15 cellular contexts compared by ENCODE assay signal in the genomic region with DNA sequence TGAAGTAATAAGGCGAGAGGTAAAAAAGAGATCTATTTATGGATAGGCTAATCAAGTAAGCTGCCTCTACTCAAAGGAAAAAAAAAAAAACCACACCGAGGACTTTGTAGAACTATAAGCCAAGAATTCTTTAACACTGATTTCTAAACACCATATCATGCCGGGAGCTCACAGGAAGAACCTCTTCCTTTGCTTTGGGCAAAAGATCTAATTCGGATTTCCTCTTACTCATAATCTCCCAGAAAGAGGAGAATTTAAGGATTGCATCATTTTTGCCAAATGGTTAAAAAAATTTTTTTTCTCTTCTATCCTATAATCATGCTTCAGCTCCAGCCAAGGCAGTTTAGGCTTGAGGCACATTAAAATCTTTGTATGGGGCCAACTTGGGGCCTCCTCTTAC.
DNase-seq lines count a peak whose midpoint lies in the region; ATAC-seq and TF ChIP-seq lines count a peak whose summit lies in the region.
"Had no signal": no experiment of that assay in that cellular context is flagged by ENCODE, and none has a peak within 500 bp of the region (broad histone marks: within the 10 kb centered on the region; RNA-seq: fewer than 3 reads in every experiment).

No MANE protein-coding gene starts in this region.

- peaks cover 6% of the 10 kb centered on the region for H3K36me3 Mint-ChIP-seq in natural killer cell treated with Interleukin-12 subunit alpha and Interleukin-12 subunit beta and Interleukin-15 and Interleukin-18, amount 100 ng/mL, for 72 hours
- H3K36me3 Mint-ChIP-seq in natural killer cell = no peaks in the 10 kb centered on the region
- H3K36me3 Mint-ChIP-seq in activated CD8-positive, alpha-beta T cell treated with anti-CD3 and anti-CD28 coated beads for 36 hours (ENCODE audit: low read depth) = peaks cover 77% of the 10 kb centered on the region
- H3K36me3 Mint-ChIP-seq in activated T-cell treated with anti-CD3 and anti-CD28 coated beads, Interleukin-2, amount 50 U/mL, for 4 hours (ENCODE audit: insufficient read depth) = peaks cover 55% of the 10 kb centered on the region

- H3K27ac Mint-ChIP-seq in natural killer cell treated with Interleukin-12 subunit alpha and Interleukin-12 subunit beta and Interleukin-15 and Interleukin-18, amount 100 ng/mL, for 72 hours = peak overlapping the region; percentile 32 to 57
- H3K27ac Mint-ChIP-seq in natural killer cell = peak overlapping the region in 1 of 2 donors; percentile 60
- H3K27ac Mint-ChIP-seq in activated CD8-positive, alpha-beta T cell treated with anti-CD3 and anti-CD28 coated beads for 36 hours = peak overlapping the region; percentile 80
- H3K27ac Mint-ChIP-seq: activated CD4-positive, alpha-beta memory T cell treated with anti-CD3 and anti-CD28 coated beads, Interleukin-2, amount 10 ng/mL, durations not matched to agents 7 days and 5 days had no signal

- intact Hi-C loops in natural killer cell (cut with micrococcal nuclease) = no loop called here
- intact Hi-C loops in activated CD8-positive, alpha-beta T cell treated with anti-CD3 and anti-CD28 coated beads for 36 hours (cut with micrococcal nuclease) = no loop called here

- POLR2A ChIA-PET in activated CD8-positive, alpha-beta T cell treated with anti-CD3 and anti-CD28 coated beads for 36 hours (lab: Charles Lee) = interaction anchor here (0.8 kb wide), 1 partner anchor 27 kb away, joined by 3 read pairs; no protein-coding TSS in a partner anchor

- CTCF ChIA-PET in activated CD8-positive, alpha-beta T cell treated with anti-CD3 and anti-CD28 coated beads for 36 hours (lab: Charles Lee) = interaction anchor here (1.0 kb wide), 2 partner anchors 23 to 28 kb away, joined by 4 read pairs; no protein-coding TSS in a partner anchor

- no peak for DNase-seq in natural killer cell treated with Interleukin-12 subunit alpha and Interleukin-12 subunit beta and Interleukin-15 and Interleukin-18, amount 100 ng/mL, for 72 hours (ENCODE audit: low spot score)
- DNase-seq in natural killer cell = no peak
- no peak for DNase-seq in activated CD8-positive, alpha-beta T cell treated with anti-CD3 and anti-CD28 coated beads for 36 hours
- peak; percentile 94 for DNase-seq in fibroblast of peridontal ligament (ENCODE audit: extremely low read depth)
- DNase-seq in activated T-cell treated with anti-CD3 and anti-CD28 coated beads, Interleukin-2, amount 50 U/mL, for 4 hours = no peak
- no peak for DNase-seq in NCI-H2029 (lab: John Stamatoyannopoulos, UW)
- DNase-seq in OCI-M1 (lab: John Stamatoyannopoulos, UW) = no peak
- DNase-seq: activated CD4-positive, alpha-beta memory T cell treated with anti-CD3 and anti-CD28 coated beads, Interleukin-2, amount 10 ng/mL, durations not matched to agents 7 days and 5 days; erythroblast; kidney; NCI-H510A; stimulated activated CD4-positive, alpha-beta T cell treated with anti-CD3 and anti-CD28 coated beads, Interleukin-15, amount 100 ng/mL, for 24 hours had no signal

- H3K9me3 Mint-ChIP-seq in natural killer cell treated with Interleukin-12 subunit alpha and Interleukin-12 subunit beta and Interleukin-15 and Interleukin-18, amount 100 ng/mL, for 72 hours = no peaks in the 10 kb centered on the region
- no peaks in the 10 kb centered on the region for H3K9me3 Mint-ChIP-seq in natural killer cell
- H3K9me3 Mint-ChIP-seq in activated CD8-positive, alpha-beta T cell treated with anti-CD3 and anti-CD28 coated beads for 36 hours = no peaks in the 10 kb centered on the region
- H3K9me3 Mint-ChIP-seq in activated T-cell treated with anti-CD3 and anti-CD28 coated beads, Interleukin-2, amount 50 U/mL, for 4 hours = no peaks in the 10 kb centered on the region
- H3K9me3 Mint-ChIP-seq: activated CD4-positive, alpha-beta memory T cell treated with anti-CD3 and anti-CD28 coated beads, Interleukin-2, amount 10 ng/mL, durations not matched to agents 7 days and 5 days; neural crest cell had no signal

- H3K4me1 Mint-ChIP-seq in natural killer cell treated with Interleukin-12 subunit alpha and Interleukin-12 subunit beta and Interleukin-15 and Interleukin-18, amount 100 ng/mL, for 72 hours (ENCODE audit: low read depth in 2 of 2) = peaks cover 12 to 16% of the 10 kb centered on the region in 2 donors
- peaks cover 12 to 18% of the 10 kb centered on the region in 2 donors for H3K4me1 Mint-ChIP-seq in natural killer cell
- peaks cover 38% of the 10 kb centered on the region for H3K4me1 Mint-ChIP-seq in activated CD8-positive, alpha-beta T cell treated with anti-CD3 and anti-CD28 coated beads for 36 hours (ENCODE audit: low read depth)
- H3K4me1 Mint-ChIP-seq in activated T-cell treated with anti-CD3 and anti-CD28 coated beads, Interleukin-2, amount 50 U/mL, for 4 hours (ENCODE audit: low read depth) = peaks cover 13% of the 10 kb centered on the region

- H3K27me3 Mint-ChIP-seq in natural killer cell treated with Interleukin-12 subunit alpha and Interleukin-12 subunit beta and Interleukin-15 and Interleukin-18, amount 100 ng/mL, for 72 hours = no peaks in the 10 kb centered on the region
- H3K27me3 Mint-ChIP-seq in natural killer cell (ENCODE audit: low read depth in 2 of 2) = no peaks in the 10 kb centered on the region
- H3K27me3 Mint-ChIP-seq in activated CD8-positive, alpha-beta T cell treated with anti-CD3 and anti-CD28 coated beads for 36 hours = no peaks in the 10 kb centered on the region
- H3K27me3 Mint-ChIP-seq in activated T-cell treated with anti-CD3 and anti-CD28 coated beads, Interleukin-2, amount 50 U/mL, for 4 hours (ENCODE audit: low read depth) = no peaks in the 10 kb centered on the region
- H3K27me3 Mint-ChIP-seq: activated CD4-positive, alpha-beta memory T cell treated with anti-CD3 and anti-CD28 coated beads, Interleukin-2, amount 10 ng/mL, durations not matched to agents 7 days and 5 days; B cell had no signal

- no peak for TF ChIP-seq CTCF in natural killer cell (IDR thresholded peaks at IDR 0.05)
- TF ChIP-seq CTCF in activated CD8-positive, alpha-beta T cell treated with anti-CD3 and anti-CD28 coated beads for 36 hours (IDR thresholded peaks at IDR 0.05) = no peak

- ATAC-seq in natural killer cell treated with Interleukin-12 subunit alpha and Interleukin-12 subunit beta and Interleukin-15 and Interleukin-18, amount 100 ng/mL, for 72 hours = no peak
- ATAC-seq in natural killer cell = no peak
- no peak for ATAC-seq in activated CD8-positive, alpha-beta T cell treated with anti-CD3 and anti-CD28 coated beads for 36 hours
- no peak for ATAC-seq in GM18520 (IDR thresholded peaks at IDR 0.05; ENCODE audit: unreplicated experiment)
- no peak for ATAC-seq in activated T-cell treated with anti-CD3 and anti-CD28 coated beads, Interleukin-2, amount 50 U/mL, for 4 hours

- H3K4me3 Mint-ChIP-seq in natural killer cell treated with Interleukin-12 subunit alpha and Interleukin-12 subunit beta and Interleukin-15 and Interleukin-18, amount 100 ng/mL, for 72 hours = no peak overlapping the region
- no peak overlapping the region for H3K4me3 Mint-ChIP-seq in natural killer cell
- no peak overlapping the region for H3K4me3 Mint-ChIP-seq in activated CD8-positive, alpha-beta T cell treated with anti-CD3 and anti-CD28 coated beads for 36 hours
- H3K4me3 Mint-ChIP-seq in activated T-cell treated with anti-CD3 and anti-CD28 coated beads, Interleukin-2, amount 50 U/mL, for 4 hours = no peak overlapping the region
- H3K4me3 Mint-ChIP-seq: activated CD4-positive, alpha-beta memory T cell treated with anti-CD3 and anti-CD28 coated beads, Interleukin-2, amount 10 ng/mL, durations not matched to agents 7 days and 5 days; B cell; neural crest cell had no signal
